In genomic region chr20:50448625-50449403, GRCh38 we compare ENCODE assay signal across 8 cellular contexts.
DNase-seq lines count a peak whose midpoint lies in the region; ATAC-seq, FAIRE-seq and TF ChIP-seq lines count a peak whose summit lies in the region.
"Not testable (repeated sequence)": the region's sequence is repeated elsewhere in the genome, so short reads cannot be mapped to it uniquely, and the experiment has no call there.

No MANE protein-coding gene starts in this region.

- not testable (repeated sequence) for TF ChIP-seq CTCF in IMR-90 (conservative IDR thresholded peaks at IDR 0.05; ENCODE audit: low read depth, low read length); K562 (IDR thresholded peaks at IDR 0.05 in 2 of 3, conservative IDR thresholded peaks at IDR 0.05 in 1 of 3; ENCODE audit: insufficient read depth in 2 of 3, low read depth in 1 of 3, low read length in 3 of 3)

- peak overlapping the region; percentile 98 for H2BK120ac ChIP-seq in IMR-90 (ENCODE audit: low read depth, low read length)

- dilution Hi-C loops in IMR-90 (cut with HindIII; ENCODE audit: low sequenced_read_pairs, unreplicated experiment) = not testable (repeated sequence)

- peak; percentile 11 for DNase-seq in ACHN
- peak; percentile 81 for DNase-seq in ELR (ENCODE audit: low read depth)
- peak; percentile 67 for DNase-seq in IMR-90
- not testable (repeated sequence) for DNase-seq in SK-N-MC (ENCODE audit: low read depth, low spot score); K562 (ENCODE audit: extremely low read depth in 1 of 4, low spot score in 3 of 4)
- DNase-seq in fibroblast of gingiva (ENCODE audit: low read depth) = peak; percentile 23
- peak; percentile 79 for DNase-seq in iris pigment epithelial cell (ENCODE audit: low read depth)
- DNase-seq in renal cortical epithelial cell (ENCODE audit: low read depth) = peak; percentile 47

- peak overlapping the region; percentile 70; the same call in 1 of the 2 replicates for H4K5ac ChIP-seq in IMR-90 (ENCODE audit: low read depth, low read length)

- not testable (repeated sequence) for H3K36me3 ChIP-seq in IMR-90 (ENCODE audit: control insufficient read depth, insufficient read depth, low read length); SK-N-MC (ENCODE audit: insufficient read depth, low read length); K562 (ENCODE audit: control insufficient read depth, insufficient read depth, low read length)

- peaks cover 18% of the 10 kb centered on the region for H3K4me1 ChIP-seq in IMR-90 (ENCODE audit: control insufficient read depth, insufficient read depth, low read length)
- H3K4me1 ChIP-seq in K562 (replicated peaks in 1 of 2; ENCODE audit: control insufficient read depth in 2 of 2, insufficient read depth in 2 of 2, low read length in 2 of 2) = peaks cover 7 to 10% of the 10 kb centered on the region in 2 experiments

- CTCF ChIA-PET in IMR-90 (lab: Yijun Ruan, JAX) = interaction anchor here (0.7 kb wide), 2 partner anchors 111 to 143 kb away, joined by 3 to 6 read pairs; no protein-coding TSS in a partner anchor
- CTCF ChIA-PET in K562 (lab: Yijun Ruan, JAX; ENCODE audit: low intra/inter-chr PET ratio) = not testable (repeated sequence)

- intact Hi-C loops in IMR-90 (cut with micrococcal nuclease); K562 (cut with micrococcal nuclease): not testable (repeated sequence)

- H2AK5ac ChIP-seq in IMR-90 (ENCODE audit: low read depth, low read length) = peak overlapping the region; percentile 90

- not testable (repeated sequence) for TF ChIP-seq EP300 in K562 (IDR thresholded peaks at IDR 0.05; ENCODE audit: low read length)

- peak overlapping the region; percentile 41 for H2AFZ ChIP-seq in IMR-90 (replicated peaks; ENCODE audit: low read length, poor library complexity)
- not testable (repeated sequence) for H2AFZ ChIP-seq in K562 (ENCODE audit: low read depth, low read length)

- H3K56ac ChIP-seq in IMR-90 (ENCODE audit: extremely low read depth, insufficient read depth, low read length) = not testable (repeated sequence)

- H4K8ac ChIP-seq in IMR-90 (ENCODE audit: low read depth in 2 of 2, low read length in 2 of 2) = peak overlapping the region; percentile 27 to 94; a peak in 2 of 4 replicates

- in situ Hi-C loops in ACHN (cut with HindIII; ENCODE audit: low pct_ligation_motif_present, low pct_unique_long_range_greater_than_20kb, low sequenced_read_pairs); IMR-90 (cut with MboI; ENCODE audit: low sequenced_read_pairs); K562 (cut with MboI): not testable (repeated sequence)

- H3K23ac ChIP-seq in IMR-90 (ENCODE audit: low read depth, low read length) = peak overlapping the region; percentile 35; the same call in 1 of the 2 replicates

- not testable (repeated sequence) for H3K79me1 ChIP-seq in IMR-90 (ENCODE audit: low read depth in 1 of 2, low read length in 2 of 2)

- not testable (repeated sequence) for H3K4me2 ChIP-seq in IMR-90 (ENCODE audit: low read depth, low read length); K562 (ENCODE audit: insufficient read depth, low read length)

- TF ChIP-seq RAD21 in IMR-90 (IDR thresholded peaks at IDR 0.05; ENCODE audit: low read length); K562 (CRISPR knock-in tag; conservative IDR thresholded peaks at IDR 0.05 in 1 of 2, IDR thresholded peaks at IDR 0.05 in 1 of 2): not testable (repeated sequence)

- H3K9ac ChIP-seq in IMR-90 (ENCODE audit: low read depth, low read length); SK-N-MC (ENCODE audit: insufficient read length); K562 (ENCODE audit: insufficient read depth in 1 of 2, low read depth in 2 of 2, low read length in 2 of 2): not testable (repeated sequence)

- not testable (repeated sequence) for H4K20me1 ChIP-seq in IMR-90 (ENCODE audit: insufficient read depth, low read length); K562 (replicated peaks; ENCODE audit: control insufficient read depth, insufficient read depth, low read length)

- WGBS in IMR-90 (ENCODE audit: extremely low coverage in 2 of 2, insufficient read length in 1 of 2), 2 experiments = 90% methylated on average over 2 of the region's 10 CpGs; no CpG with 5 or more reads in 1 of the 2 experiments
- 56% methylated on average over 10 of the region's 10 CpGs for WGBS in K562 (ENCODE audit: insufficient coverage, low coverage, missing lambda C conversion rate)

- peak overlapping the region; percentile 70 for H3K4ac ChIP-seq in IMR-90 (ENCODE audit: low read depth, low read length)

- peak overlapping the region; percentile 80 for H2BK15ac ChIP-seq in IMR-90 (ENCODE audit: low read depth, low read length)

- H2AK9ac ChIP-seq in IMR-90 (replicated peaks; ENCODE audit: low read depth, low read length, poor library complexity) = not testable (repeated sequence)

- not testable (repeated sequence) for H2BK5ac ChIP-seq in IMR-90 (ENCODE audit: low read depth, low read length, poor library complexity, severe bottlenecking)

- peaks cover 13% of the 10 kb centered on the region for H3K9me1 ChIP-seq in IMR-90 (ENCODE audit: insufficient read depth, low read length)
- not testable (repeated sequence) for H3K9me1 ChIP-seq in K562 (ENCODE audit: control insufficient read depth, insufficient read depth, low read length)

- POLR2A ChIA-PET in IMR-90 (lab: Charles Lee; ENCODE audit: unreplicated experiment); K562 (lab: Yijun Ruan, JAX): not testable (repeated sequence)

- ATAC-seq in IMR-90 (ENCODE audit: low read depth) = peak; percentile 63
- ATAC-seq in K562 = not testable (repeated sequence)

- H4K91ac ChIP-seq in IMR-90 (ENCODE audit: insufficient read depth, low read depth, low read length) = peak overlapping the region; percentile 85

- H2BK20ac ChIP-seq in IMR-90 (ENCODE audit: low read depth, low read length) = peak overlapping the region; percentile 72; the same call in 1 of the 2 replicates

- not testable (repeated sequence) for H3K27me3 ChIP-seq in IMR-90 (ENCODE audit: control insufficient read depth, insufficient read depth, low read length); K562 (ENCODE audit: control insufficient read depth in 2 of 2, insufficient read depth in 2 of 2, low read length in 2 of 2)

- not testable (repeated sequence) for H3K79me2 ChIP-seq in K562 (ENCODE audit: control insufficient read depth, insufficient read depth, low read length)

- FAIRE-seq in K562 (lab: Jason Lieb, UNC) = not testable (repeated sequence)

- not testable (repeated sequence) for H3K9me3 ChIP-seq in IMR-90 (ENCODE audit: control insufficient read depth, insufficient read depth, low read length); SK-N-MC (ENCODE audit: low read depth, low read length); K562 (replicated peaks; ENCODE audit: control insufficient read depth, insufficient read depth, low read depth, low read length)

- peak overlapping the region; percentile 96 for H3K14ac ChIP-seq in IMR-90 (replicated peaks; ENCODE audit: low read depth, low read length)

- not testable (repeated sequence) for TF ChIP-seq POLR2A in IMR-90 (IDR thresholded peaks at IDR 0.05; ENCODE audit: low read depth, low read length); K562 (conservative IDR thresholded peaks at IDR 0.05)

- H3K4me3 ChIP-seq in IMR-90 (ENCODE audit: insufficient read depth, low read depth, low read length); SK-N-MC; K562: not testable (repeated sequence)

- H3K18ac ChIP-seq in IMR-90 (ENCODE audit: low read depth, low read length) = not testable (repeated sequence)

- not testable (repeated sequence) for H3K27ac ChIP-seq in IMR-90 (ENCODE audit: insufficient read depth, low read length); K562 (ENCODE audit: extremely low read depth, low read depth, low read length)
- 0 out of 2 replicates have a peak overlapping the region, but pooled peaks have one; percentile 62 for H3K27ac ChIP-seq in SK-N-MC

- BruUV-seq in IMR-90 (replicated peaks; lab: Mats Ljungman, UMichigan); K562 (replicated peaks; lab: Mats Ljungman, UMichigan): not testable (repeated sequence)

TF ChIP-seq in IMR-90, 13 proteins besides CTCF, POLR2A, EP300 and RAD21:
- TF ChIP-seq MAZ (IDR thresholded peaks at IDR 0.05; ENCODE audit: borderline replicate concordance, low read depth, low read length) = peak; percentile 10; the same call in 1 of the 2 replicates
- peak; percentile 63 for TF ChIP-seq RCOR1 (IDR thresholded peaks at IDR 0.05; ENCODE audit: insufficient replicate concordance, low read length)

TF ChIP-seq in K562, 482 proteins besides CTCF, POLR2A, EP300 and RAD21:
- TF ChIP-seq BCOR (IDR thresholded peaks at IDR 0.05) (peak; percentile 56; the same call in 1 of the 2 replicates), RBM25 (IDR thresholded peaks at IDR 0.05; ENCODE audit: low read depth, low read length, severe bottlenecking) (peak; percentile 27), KDM1A (IDR thresholded peaks at IDR 0.05) (0 out of 4 replicates have a peak, but pooled peaks of 1 of the 2 experiments have one; percentile 9)
TF ChIP-seq in K562: peak in this region for 3; not testable (repeated sequence) for 479.
